ENCODE assay signal across 8 cellular contexts in genomic region chr17:57605734-57606105, GRCh38.
DNase-seq lines count a peak whose midpoint lies in the region; ATAC-seq lines count a peak whose summit lies in the region.

No MANE protein-coding gene starts in this region.

- no peak overlapping the region for H2BK12ac ChIP-seq in mesenchymal stem cell (ENCODE audit: low read length in 2 of 2)

- H3K18ac ChIP-seq in mesenchymal stem cell (ENCODE audit: low read depth in 1 of 2, low read length in 2 of 2), result peak overlapping the region in 1 of 2 experiments; percentile 10

- ATAC-seq in CD4-positive, CD25-positive, alpha-beta regulatory T cell (ENCODE audit: low read depth in 2 of 2), result peak; percentile 6 to 13
- peak; percentile 30 for ATAC-seq in GM19438 (IDR thresholded peaks at IDR 0.05; ENCODE audit: low read depth, unreplicated experiment)

- H3K27ac Mint-ChIP-seq in CD4-positive, CD25-positive, alpha-beta regulatory T cell, result peak overlapping the region; percentile 92 to 99 (median 94)

- H3K14ac ChIP-seq in mesenchymal stem cell (ENCODE audit: low read length in 2 of 2), result no peak overlapping the region

- peaks cover 8% of the 10 kb centered on the region for H3K79me1 ChIP-seq in mesenchymal stem cell (replicated peaks; ENCODE audit: low read length, poor library complexity, severe bottlenecking)

- no peak overlapping the region for H4K91ac ChIP-seq in mesenchymal stem cell (ENCODE audit: low read length)

- H3K23ac ChIP-seq in mesenchymal stem cell (ENCODE audit: low read length in 2 of 2), result no peak overlapping the region

- no peaks in the 10 kb centered on the region for H3K9me3 ChIP-seq in CD4-positive, CD25-positive, alpha-beta regulatory T cell (ENCODE audit: control insufficient read depth in 2 of 2, low read length in 2 of 2)
- H3K9me3 ChIP-seq in mesenchymal stem cell (ENCODE audit: control insufficient read depth, low read length), result no peaks in the 10 kb centered on the region

- H3K4ac ChIP-seq in mesenchymal stem cell (ENCODE audit: low read depth in 1 of 2, low read length in 2 of 2), result no peak overlapping the region

- no peak overlapping the region for H3K9ac ChIP-seq in mesenchymal stem cell (ENCODE audit: low read length)

- no peaks in the 10 kb centered on the region for H3K36me3 Mint-ChIP-seq in CD4-positive, CD25-positive, alpha-beta regulatory T cell

- H3K4me1 Mint-ChIP-seq in CD4-positive, CD25-positive, alpha-beta regulatory T cell, result peaks cover 21 to 86% (median 54%) of the 10 kb centered on the region in 4 donors

- peak overlapping the region; percentile 38 for H4K8ac ChIP-seq in mesenchymal stem cell (ENCODE audit: low read length)

- DNase-seq in CD4-positive, CD25-positive, alpha-beta regulatory T cell, result no peak
- peak; percentile 80 to 83 for DNase-seq in SHP77 (lab: John Stamatoyannopoulos, UW)
- DNase-seq in mesenchymal stem cell, result no peak
- no peak for DNase-seq in A172 (ENCODE audit: low spot score)
- DNase-seq in NK-92 treated with Interleukin-12 subunit alpha and Interleukin-12 subunit beta, amount 100 ng/mL, for 24 hours (lab: John Stamatoyannopoulos, UW), result no peak
- DNase-seq in islet precursor cell, result no peak
- DNase-seq in stimulated activated CD4-positive, alpha-beta T cell treated with anti-CD3 and anti-CD28 coated beads, Interleukin-2, amount 100 ng/mL, for 48 hours, result no peak

- peaks cover 0 to 2% (median 0%) of the 10 kb centered on the region in 7 donors for H3K9me3 Mint-ChIP-seq in CD4-positive, CD25-positive, alpha-beta regulatory T cell

- H3K4me2 ChIP-seq in mesenchymal stem cell (ENCODE audit: low read length, poor library complexity, severe bottlenecking), result no peak overlapping the region

- H2BK15ac ChIP-seq in mesenchymal stem cell (ENCODE audit: low read depth, poor library complexity, severe bottlenecking), result no peak overlapping the region

- peak overlapping the region; percentile 30 for H3K4me3 ChIP-seq in CD4-positive, CD25-positive, alpha-beta regulatory T cell (ENCODE audit: low read depth, low read length)
- H3K4me3 ChIP-seq in mesenchymal stem cell (ENCODE audit: insufficient read depth in 1 of 2, low read depth in 1 of 2, low read length in 2 of 2), result no peak overlapping the region

- H3K27ac ChIP-seq in CD4-positive, CD25-positive, alpha-beta regulatory T cell (ENCODE audit: insufficient read depth, low read length, poor library complexity, severe bottlenecking), result peak overlapping the region; percentile 85
- H3K27ac ChIP-seq in mesenchymal stem cell (ENCODE audit: low read length, poor library complexity, severe bottlenecking), result no peak overlapping the region

- H3K27me3 Mint-ChIP-seq in CD4-positive, CD25-positive, alpha-beta regulatory T cell, result no peaks in the 10 kb centered on the region

- WGBS in mesenchymal stem cell, result 88% methylated on average over 4 of the region's 5 CpGs

- H2AFZ ChIP-seq in mesenchymal stem cell (ENCODE audit: low read depth, low read length), result no peak overlapping the region

- H3K4me1 ChIP-seq in CD4-positive, CD25-positive, alpha-beta regulatory T cell (ENCODE audit: control insufficient read depth, insufficient read depth, low read length, poor library complexity, severe bottlenecking), result peaks cover 64% of the 10 kb centered on the region
- peaks cover 20% of the 10 kb centered on the region for H3K4me1 ChIP-seq in mesenchymal stem cell (ENCODE audit: control insufficient read depth, insufficient read depth, low read depth, low read length)

- H3K36me3 ChIP-seq in CD4-positive, CD25-positive, alpha-beta regulatory T cell (ENCODE audit: control insufficient read depth, insufficient read depth, low read length), result no peaks in the 10 kb centered on the region
- peaks cover 0 to 9% of the 10 kb centered on the region in 2 experiments for H3K36me3 ChIP-seq in mesenchymal stem cell (ENCODE audit: control insufficient read depth in 1 of 2, insufficient read depth in 2 of 2, low read depth in 1 of 2, low read length in 2 of 2)

- no peaks in the 10 kb centered on the region for H3K27me3 ChIP-seq in CD4-positive, CD25-positive, alpha-beta regulatory T cell (ENCODE audit: control insufficient read depth, insufficient read depth, low read length)
- no peaks in the 10 kb centered on the region for H3K27me3 ChIP-seq in mesenchymal stem cell (ENCODE audit: control insufficient read depth in 1 of 2, insufficient read depth in 1 of 2, low read length in 2 of 2)

- no peak overlapping the region for H2AK5ac ChIP-seq in mesenchymal stem cell (ENCODE audit: low read length, severe bottlenecking)

- H2BK5ac ChIP-seq in mesenchymal stem cell (ENCODE audit: low read depth, low read length, poor library complexity, severe bottlenecking), result no peak overlapping the region

- peak overlapping the region; percentile 75 to 87 (median 82) for H3K4me3 Mint-ChIP-seq in CD4-positive, CD25-positive, alpha-beta regulatory T cell

- H2BK120ac ChIP-seq in mesenchymal stem cell (ENCODE audit: low read depth, low read length), result no peak overlapping the region

Comparison
In these comparisons a context has a peak if more than half of its experiments do, and no peak if none do; other contexts are left out.
1. DNase-seq: peak in SHP77 (2 of 2); none in CD4-positive, CD25-positive, alpha-beta regulatory T cell (0 of 3), mesenchymal stem cell (single experiment), A172 (single experiment), NK-92 treated with Interleukin-12 subunit alpha and Interleukin-12 subunit beta, amount 100 ng/mL, for 24 hours (single experiment), islet precursor cell (single experiment) and stimulated activated CD4-positive, alpha-beta T cell treated with anti-CD3 and anti-CD28 coated beads, Interleukin-2, amount 100 ng/mL, for 48 hours (0 of 2).